ENCODE assay signal across 10 cellular contexts in the genomic region with DNA sequence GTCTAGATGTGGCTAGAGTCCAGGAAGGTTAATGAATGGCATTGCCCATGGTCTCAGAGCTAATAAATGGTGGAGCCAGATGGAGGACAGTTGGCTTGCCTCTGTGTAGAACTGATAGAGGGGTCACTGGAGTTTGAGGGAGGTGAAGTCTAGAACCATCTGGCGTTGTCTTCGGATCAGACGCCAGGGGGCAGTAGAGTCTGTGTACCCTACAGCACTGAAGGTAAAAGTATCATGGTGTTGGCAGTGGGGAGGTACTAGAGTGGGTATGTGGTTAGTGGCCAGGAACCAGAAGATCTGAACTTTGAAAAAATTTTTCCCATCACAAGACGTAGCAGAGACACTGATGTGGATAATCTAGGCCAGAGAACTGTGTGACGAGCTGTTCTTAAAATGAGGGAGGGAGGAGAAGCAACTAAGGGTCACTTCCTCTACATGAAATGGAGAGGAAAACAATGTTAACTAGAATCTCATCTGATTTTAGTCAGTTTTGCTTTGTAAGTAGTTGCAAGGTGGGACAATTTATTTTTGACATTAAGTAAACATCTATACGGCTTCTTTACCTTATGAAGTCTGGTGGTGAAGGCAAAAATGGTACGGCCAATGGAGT.
A peak's percentile ranks its signal among the peaks of the same experiment; 100 is the strongest.
DNase-seq lines count a peak whose midpoint lies in the region; ATAC-seq, FAIRE-seq and TF ChIP-seq lines count a peak whose summit lies in the region.
"Had no signal": no experiment of that assay in that cellular context is flagged by ENCODE, and none has a peak within 500 bp of the region (broad histone marks: within the 10 kb centered on the region; RNA-seq: fewer than 3 reads in every experiment).

No MANE protein-coding gene starts in this region.

- H2BK12ac ChIP-seq in H9 (ENCODE audit: insufficient read length, low read depth, low read length), result no peak overlapping the region

- peak overlapping the region; percentile 33 to 94 (median 88); a peak in 16 of 22 replicates for H3K4me2 ChIP-seq in BLaER1 treated with 17β-estradiol and CSF1 and Interleukin-3, amounts not matched to agents 10 nM and 100 nM
- H3K4me2 ChIP-seq in H9 (ENCODE audit: insufficient read depth, insufficient read length, low read length) (no peak overlapping the region), keratinocyte (ENCODE audit: control insufficient read depth, extremely low read depth, insufficient read depth, low read depth, low read length) (no peak overlapping the region)

- no peak overlapping the region for H4K5ac ChIP-seq in H9 (ENCODE audit: insufficient read length, low read depth, low read length)

- FAIRE-seq in keratinocyte (lab: Jason Lieb, UNC), result no peak

- TF ChIP-seq CTCF in H9 (conservative IDR thresholded peaks at IDR 0.05), result peak; percentile 81
- TF ChIP-seq CTCF in keratinocyte (optimal IDR thresholded peaks at IDR 0.05 in 1 of 3, IDR thresholded peaks at IDR 0.05 in 1 of 3, conservative IDR thresholded peaks at IDR 0.05 in 1 of 3; ENCODE audit: extremely low read depth in 1 of 3, insufficient read depth in 2 of 3, low read length in 3 of 3), result peak; percentile 51 to 68 (median 65)
- no peak for TF ChIP-seq CTCF in natural killer cell (IDR thresholded peaks at IDR 0.05)

- no peaks in the 10 kb centered on the region for H3K9me1 ChIP-seq in keratinocyte (ENCODE audit: control insufficient read depth, extremely low read depth, insufficient read depth, low read length)

- no peaks in the 10 kb centered on the region; a peak in 1 of 22 replicates for H4K20me1 ChIP-seq in BLaER1 treated with 17β-estradiol and CSF1 and Interleukin-3, amounts not matched to agents 10 nM and 100 nM
- H4K20me1 ChIP-seq in H9 (ENCODE audit: control insufficient read depth, insufficient read depth, insufficient read length) (no peaks in the 10 kb centered on the region), keratinocyte (ENCODE audit: control insufficient read depth, extremely low read depth, insufficient read depth, low read length) (no peaks in the 10 kb centered on the region)

- H3K27ac ChIP-seq in BLaER1 treated with 17β-estradiol and CSF1 and Interleukin-3, amounts not matched to agents 10 nM and 100 nM, result no peak overlapping the region
- H3K27ac ChIP-seq in H9 (ENCODE audit: insufficient read length, low read depth, low read length) (no peak overlapping the region), keratinocyte (ENCODE audit: control insufficient read depth, insufficient read depth, low read length) (no peak overlapping the region)
- H3K27ac ChIP-seq: skin epidermis had no signal

- H2BK20ac ChIP-seq in H9 (ENCODE audit: low read depth, low read length, poor library complexity, severe bottlenecking), result no peak overlapping the region

- H2BK5ac ChIP-seq in H9 (ENCODE audit: insufficient read length, low read length), result no peak overlapping the region

- no peak overlapping the region for H3T11ph ChIP-seq in H9 (ENCODE audit: low read length)

- no peaks in the 10 kb centered on the region for H3K27me3 ChIP-seq in BLaER1 treated with 17β-estradiol and CSF1 and Interleukin-3, amounts not matched to agents 10 nM and 100 nM
- H3K27me3 ChIP-seq in H9 (ENCODE audit: insufficient read depth, low read length) (no peaks in the 10 kb centered on the region), keratinocyte (ENCODE audit: control insufficient read depth, extremely low read depth, insufficient read depth, low read length) (no peaks in the 10 kb centered on the region)

- dilution Hi-C loops in keratinocyte (cut with MboI; ENCODE audit: extremely low pct_ligation_motif_present, low sequenced_read_pairs), result no loop called here

- no peak overlapping the region for H4K91ac ChIP-seq in H9 (ENCODE audit: insufficient read length, low read depth, low read length)

- intact Hi-C loops in natural killer cell (cut with micrococcal nuclease), result no loop called here

- no peak overlapping the region for H3K14ac ChIP-seq in H9 (ENCODE audit: insufficient read depth, low read length)

- H3K79me2 ChIP-seq in H9 (ENCODE audit: insufficient read depth, low read length) (no peaks in the 10 kb centered on the region), keratinocyte (ENCODE audit: control insufficient read depth, insufficient read depth, low read length) (no peaks in the 10 kb centered on the region)

- no peaks in the 10 kb centered on the region for H3K79me1 ChIP-seq in H9 (ENCODE audit: insufficient read depth, low read depth, low read length, poor library complexity, severe bottlenecking)

- H3K9me3 Mint-ChIP-seq in H9 (no peaks in the 10 kb centered on the region; a peak in 1 of 5 replicates), natural killer cell (no peaks in the 10 kb centered on the region)

- no peak overlapping the region for H2BK15ac ChIP-seq in H9 (ENCODE audit: low read depth, low read length)

- DNase-seq in H9 (peak; percentile 49), keratinocyte (ENCODE audit: low read depth, low spot score) (no peak), natural killer cell (no peak), NK-92 (lab: John Stamatoyannopoulos, UW; ENCODE audit: unreplicated experiment) (no peak), NCI-H2196 treated with DMSO at 0.1 percent for 48 hours (lab: John Stamatoyannopoulos, UW; ENCODE audit: unreplicated experiment) (no peak)
- peak; percentile 29 to 45 for DNase-seq in activated CD4-positive, alpha-beta T cell treated with anti-CD3 and anti-CD28 coated beads, Interleukin-2, amount 50 U/mL, for 48 hours
- DNase-seq: NCI-H1048 had no signal

- H3K9ac ChIP-seq in BLaER1 treated with 17β-estradiol and CSF1 and Interleukin-3, amounts not matched to agents 10 nM and 100 nM, result no peak overlapping the region
- no peak overlapping the region for H3K9ac ChIP-seq in H9 (ENCODE audit: extremely low read depth, insufficient read length, low read length)
- H3K9ac ChIP-seq in keratinocyte (ENCODE audit: control insufficient read depth, extremely low read depth, insufficient read depth, low read length), result no peak overlapping the region

- peaks cover 6 to 7% of the 10 kb centered on the region in 2 experiments; a peak in 2 of 4 replicates for H3K4me1 Mint-ChIP-seq in H9
- peaks cover 12 to 13% of the 10 kb centered on the region in 2 donors for H3K4me1 Mint-ChIP-seq in natural killer cell

- H3K27me3 Mint-ChIP-seq in H9 (ENCODE audit: low read depth), result peaks cover under 1% of the 10 kb centered on the region
- H3K27me3 Mint-ChIP-seq in natural killer cell (ENCODE audit: low read depth in 2 of 2), result no peaks in the 10 kb centered on the region

- no peak overlapping the region for H3K56ac ChIP-seq in H9 (ENCODE audit: insufficient read length, low read depth, low read length)

- H3K4ac ChIP-seq in H9 (ENCODE audit: low read depth, low read length), result no peak overlapping the region

- H3K4me3 Mint-ChIP-seq in H9, result no peak overlapping the region
- H3K4me3 Mint-ChIP-seq in natural killer cell, result no peak overlapping the region

- no CpG with 5 or more reads among the region's 7 CpGs for whole genome bisulfite sequencing in H9 (ENCODE audit: extremely low coverage, insufficient read length, low lambda C conversion rate)

- H3K4me3 ChIP-seq in BLaER1 treated with 17β-estradiol and CSF1 and Interleukin-3, amounts not matched to agents 10 nM and 100 nM, result no peak overlapping the region
- H3K4me3 ChIP-seq in keratinocyte (ENCODE audit: control insufficient read depth in 2 of 3, extremely low read depth in 1 of 3, insufficient read depth in 2 of 3, low read depth in 1 of 3, low read length in 3 of 3), result no peak overlapping the region
- H3K4me3 ChIP-seq: skin epidermis had no signal

- H2BK120ac ChIP-seq in H9 (ENCODE audit: low read depth, low read length, poor library complexity, severe bottlenecking), result no peak overlapping the region

- H3K4me1 ChIP-seq in BLaER1 treated with 17β-estradiol and CSF1 and Interleukin-3, amounts not matched to agents 10 nM and 100 nM, result peaks cover 39 to 64% (median 61%) of the 10 kb centered on the region in 10 experiments
- no peaks in the 10 kb centered on the region for H3K4me1 ChIP-seq in H9 (ENCODE audit: insufficient read depth, low read length)
- H3K4me1 ChIP-seq in keratinocyte (ENCODE audit: control insufficient read depth, extremely low read depth, insufficient read depth, low read length), result peaks cover 2% of the 10 kb centered on the region

- H3K23ac ChIP-seq in H9 (ENCODE audit: insufficient read length, low read depth, low read length), result no peak overlapping the region

- H3K36me3 Mint-ChIP-seq in H9 (ENCODE audit: insufficient read depth in 1 of 3, low read depth in 3 of 3), result no peaks in the 10 kb centered on the region
- H3K36me3 Mint-ChIP-seq in natural killer cell, result no peaks in the 10 kb centered on the region

- no peaks in the 10 kb centered on the region for H3K9me3 ChIP-seq in BLaER1 treated with 17β-estradiol and CSF1 and Interleukin-3, amounts not matched to agents 10 nM and 100 nM (replicated peaks in 1 of 11)
- no peaks in the 10 kb centered on the region for H3K9me3 ChIP-seq in H9 (ENCODE audit: control insufficient read depth, low read depth, low read length)
- H3K9me3 ChIP-seq in keratinocyte (ENCODE audit: control insufficient read depth, low read depth, low read length), result no peaks in the 10 kb centered on the region

- H3K27ac Mint-ChIP-seq in H9 (no peak overlapping the region), natural killer cell (no peak overlapping the region)

- H3K36me3 ChIP-seq in BLaER1 treated with 17β-estradiol and CSF1 and Interleukin-3, amounts not matched to agents 10 nM and 100 nM, result no peaks in the 10 kb centered on the region
- H3K36me3 ChIP-seq in keratinocyte (ENCODE audit: control insufficient read depth in 2 of 2, extremely low read depth in 1 of 2, insufficient read depth in 2 of 2, low read length in 2 of 2), result no peaks in the 10 kb centered on the region

- H2AFZ ChIP-seq in H9 (ENCODE audit: low read length), result no peak overlapping the region
- H2AFZ ChIP-seq in keratinocyte (ENCODE audit: control insufficient read depth, low read length), result no peak overlapping the region

- H3K23me2 ChIP-seq in H9 (ENCODE audit: insufficient read length, low read depth, low read length, poor library complexity, severe bottlenecking), result no peaks in the 10 kb centered on the region

- no peak for ATAC-seq in natural killer cell
- no peak for ATAC-seq in GM21737 (IDR thresholded peaks at IDR 0.05; ENCODE audit: unreplicated experiment)

- H4K8ac ChIP-seq in H9 (replicated peaks; ENCODE audit: insufficient read length, low read depth, low read length), result no peak overlapping the region

- H3K18ac ChIP-seq in H9 (ENCODE audit: insufficient read length, low read depth, low read length), result no peak overlapping the region

- no peak overlapping the region for H2AK5ac ChIP-seq in H9 (ENCODE audit: insufficient read length, low read length)

Comparison
In these comparisons a context has a peak if more than half of its experiments do, and no peak if none do; other contexts are left out.
1. H3K4me2 ChIP-seq: peak in BLaER1 treated with 17β-estradiol and CSF1 and Interleukin-3, amounts not matched to agents 10 nM and 100 nM (11 of 11); none in H9 (single experiment) and keratinocyte (single experiment).
2. DNase-seq: peak in H9 (single experiment) and activated CD4-positive, alpha-beta T cell treated with anti-CD3 and anti-CD28 coated beads, Interleukin-2, amount 50 U/mL, for 48 hours (2 of 2); none in keratinocyte (single experiment), natural killer cell (single experiment), NK-92 (single experiment) and NCI-H2196 treated with DMSO at 0.1 percent for 48 hours (single experiment).